ENCODE assay signal across 1 cellular context in the genomic region with DNA sequence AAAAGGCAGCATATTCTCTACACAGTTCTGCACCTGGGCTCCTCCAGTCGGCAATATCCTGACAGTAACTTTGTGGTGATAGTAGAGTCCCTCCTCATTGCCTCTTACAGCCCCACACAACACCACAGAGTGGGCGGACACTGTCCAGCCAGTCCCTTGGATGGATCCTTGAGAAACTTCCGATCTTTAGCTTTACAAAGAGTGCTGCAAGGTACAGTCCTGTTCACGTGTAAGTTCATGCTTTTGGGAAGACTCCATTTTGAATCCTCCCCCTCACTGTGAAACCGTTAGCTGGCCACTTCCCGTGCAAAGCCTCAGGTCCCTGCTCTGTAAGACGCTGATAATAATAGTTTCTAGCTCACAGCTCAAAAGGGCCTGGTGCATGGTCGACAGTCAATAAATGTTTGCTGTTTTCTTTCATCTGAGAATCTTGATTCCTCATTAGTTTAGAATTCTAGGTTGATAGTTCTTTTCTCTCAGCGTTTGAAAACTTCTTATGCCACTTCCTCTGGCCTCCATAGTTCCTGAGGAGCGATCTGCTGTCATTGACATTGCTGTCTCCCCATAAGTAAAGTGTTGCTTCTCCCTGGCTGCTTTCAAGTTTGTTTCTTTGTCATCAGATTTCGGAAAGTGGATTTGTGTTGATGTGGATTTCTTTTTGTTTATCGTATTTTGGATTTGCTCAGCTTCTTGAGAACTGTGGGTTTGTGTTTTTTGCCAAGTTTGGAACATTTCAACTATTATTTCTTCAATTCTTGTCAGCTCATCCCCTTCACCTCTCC.
TF ChIP-seq lines count a peak whose summit lies in the region.

No MANE protein-coding gene starts in this region.

TF ChIP-seq in K562, 482 proteins besides CTCF, POLR2A, EP300 and RAD21 (continued from another document and continues in another):
- TF ChIP-seq, protein P1, sequence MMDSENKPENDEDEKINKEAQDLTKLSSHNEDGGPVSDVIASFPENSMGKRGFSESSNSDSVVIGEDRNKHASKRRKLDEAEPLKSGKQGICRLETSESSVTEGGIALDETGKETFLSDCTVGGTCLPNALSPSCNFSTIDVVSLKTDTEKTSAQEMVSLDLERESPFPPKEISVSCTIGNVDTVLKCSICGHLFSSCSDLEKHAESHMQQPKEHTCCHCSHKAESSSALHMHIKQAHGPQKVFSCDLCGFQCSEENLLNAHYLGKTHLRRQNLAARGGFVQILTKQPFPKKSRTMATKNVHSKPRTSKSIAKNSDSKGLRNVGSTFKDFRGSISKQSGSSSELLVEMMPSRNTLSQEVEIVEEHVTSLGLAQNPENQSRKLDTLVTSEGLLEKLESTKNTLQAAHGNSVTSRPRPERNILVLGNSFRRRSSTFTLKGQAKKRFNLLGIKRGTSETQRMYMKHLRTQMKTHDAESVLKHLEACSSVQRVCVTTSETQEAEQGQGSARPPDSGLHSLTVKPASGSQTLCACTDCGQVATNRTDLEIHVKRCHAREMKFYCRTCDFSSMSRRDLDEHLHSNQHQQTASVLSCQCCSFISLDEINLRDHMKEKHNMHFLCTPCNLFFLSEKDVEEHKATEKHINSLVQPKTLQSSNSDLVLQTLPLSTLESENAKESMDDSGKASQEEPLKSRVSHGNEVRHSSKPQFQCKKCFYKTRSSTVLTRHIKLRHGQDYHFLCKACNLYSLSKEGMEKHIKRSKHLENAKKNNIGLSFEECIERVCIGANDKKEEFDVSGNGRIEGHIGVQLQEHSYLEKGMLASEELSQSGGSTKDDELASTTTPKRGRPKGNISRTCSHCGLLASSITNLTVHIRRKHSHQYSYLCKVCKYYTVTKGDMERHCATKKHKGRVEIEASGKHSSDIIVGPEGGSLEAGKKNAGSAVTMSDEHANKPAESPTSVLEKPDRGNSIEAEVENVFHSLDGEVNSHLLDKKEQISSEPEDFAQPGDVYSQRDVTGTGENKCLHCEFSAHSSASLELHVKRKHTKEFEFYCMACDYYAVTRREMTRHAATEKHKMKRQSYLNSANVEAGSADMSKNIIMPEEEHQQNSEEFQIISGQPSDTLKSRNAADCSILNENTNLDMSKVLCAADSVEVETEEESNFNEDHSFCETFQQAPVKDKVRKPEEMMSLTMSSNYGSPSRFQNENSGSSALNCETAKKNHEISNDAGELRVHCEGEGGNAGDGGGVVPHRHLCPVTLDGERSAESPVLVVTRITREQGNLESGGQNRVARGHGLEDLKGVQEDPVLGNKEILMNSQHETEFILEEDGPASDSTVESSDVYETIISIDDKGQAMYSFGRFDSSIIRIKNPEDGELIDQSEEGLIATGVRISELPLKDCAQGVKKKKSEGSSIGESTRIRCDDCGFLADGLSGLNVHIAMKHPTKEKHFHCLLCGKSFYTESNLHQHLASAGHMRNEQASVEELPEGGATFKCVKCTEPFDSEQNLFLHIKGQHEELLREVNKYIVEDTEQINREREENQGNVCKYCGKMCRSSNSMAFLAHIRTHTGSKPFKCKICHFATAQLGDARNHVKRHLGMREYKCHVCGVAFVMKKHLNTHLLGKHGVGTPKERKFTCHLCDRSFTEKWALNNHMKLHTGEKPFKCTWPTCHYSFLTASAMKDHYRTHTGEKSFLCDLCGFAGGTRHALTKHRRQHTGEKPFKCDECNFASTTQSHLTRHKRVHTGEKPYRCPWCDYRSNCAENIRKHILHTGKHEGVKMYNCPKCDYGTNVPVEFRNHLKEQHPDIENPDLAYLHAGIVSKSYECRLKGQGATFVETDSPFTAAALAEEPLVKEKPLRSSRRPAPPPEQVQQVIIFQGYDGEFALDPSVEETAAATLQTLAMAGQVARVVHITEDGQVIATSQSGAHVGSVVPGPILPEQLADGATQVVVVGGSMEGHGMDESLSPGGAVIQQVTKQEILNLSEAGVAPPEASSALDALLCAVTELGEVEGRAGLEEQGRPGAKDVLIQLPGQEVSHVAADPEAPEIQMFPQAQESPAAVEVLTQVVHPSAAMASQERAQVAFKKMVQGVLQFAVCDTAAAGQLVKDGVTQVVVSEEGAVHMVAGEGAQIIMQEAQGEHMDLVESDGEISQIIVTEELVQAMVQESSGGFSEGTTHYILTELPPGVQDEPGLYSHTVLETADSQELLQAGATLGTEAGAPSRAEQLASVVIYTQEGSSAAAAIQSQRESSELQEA (IDR thresholded peaks at IDR 0.05; ENCODE audit: low read depth), result no peak
- no peak for TF ChIP-seq TAF15 (IDR thresholded peaks at IDR 0.05; ENCODE audit: low read depth, low read length)
- no peak for TF ChIP-seq SNIP1 (IDR thresholded peaks at IDR 0.05; ENCODE audit: low read depth)
- no peak for TF ChIP-seq GTF2A2 (tag; IDR thresholded peaks at IDR 0.05)
- no peak for TF ChIP-seq POLR2AphosphoS2 (IDR thresholded peaks at IDR 0.05; ENCODE audit: low read length)
- no peak for TF ChIP-seq TAF7 (tag; IDR thresholded peaks at IDR 0.05)
- TF ChIP-seq, protein P2, sequence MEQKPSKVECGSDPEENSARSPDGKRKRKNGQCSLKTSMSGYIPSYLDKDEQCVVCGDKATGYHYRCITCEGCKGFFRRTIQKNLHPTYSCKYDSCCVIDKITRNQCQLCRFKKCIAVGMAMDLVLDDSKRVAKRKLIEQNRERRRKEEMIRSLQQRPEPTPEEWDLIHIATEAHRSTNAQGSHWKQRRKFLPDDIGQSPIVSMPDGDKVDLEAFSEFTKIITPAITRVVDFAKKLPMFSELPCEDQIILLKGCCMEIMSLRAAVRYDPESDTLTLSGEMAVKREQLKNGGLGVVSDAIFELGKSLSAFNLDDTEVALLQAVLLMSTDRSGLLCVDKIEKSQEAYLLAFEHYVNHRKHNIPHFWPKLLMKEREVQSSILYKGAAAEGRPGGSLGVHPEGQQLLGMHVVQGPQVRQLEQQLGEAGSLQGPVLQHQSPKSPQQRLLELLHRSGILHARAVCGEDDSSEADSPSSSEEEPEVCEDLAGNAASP (IDR thresholded peaks at IDR 0.05), result no peak
- TF ChIP-seq ZNF354B (CRISPR knock-in tag; IDR thresholded peaks at IDR 0.05), result no peak
- no peak for TF ChIP-seq ZFP1 (CRISPR knock-in tag; IDR thresholded peaks at IDR 0.05)
- no peak for TF ChIP-seq ETV6 (IDR thresholded peaks at IDR 0.05; ENCODE audit: borderline replicate concordance in 1 of 2, low read depth in 2 of 2, low read length in 1 of 2)
- TF ChIP-seq ETV6 (CRISPR knock-in tag; IDR thresholded peaks at IDR 0.05; ENCODE audit: borderline replicate concordance), result no peak
- no peak for TF ChIP-seq SRSF1 (IDR thresholded peaks at IDR 0.05; ENCODE audit: low read depth, low read length)
- TF ChIP-seq, protein P3, sequence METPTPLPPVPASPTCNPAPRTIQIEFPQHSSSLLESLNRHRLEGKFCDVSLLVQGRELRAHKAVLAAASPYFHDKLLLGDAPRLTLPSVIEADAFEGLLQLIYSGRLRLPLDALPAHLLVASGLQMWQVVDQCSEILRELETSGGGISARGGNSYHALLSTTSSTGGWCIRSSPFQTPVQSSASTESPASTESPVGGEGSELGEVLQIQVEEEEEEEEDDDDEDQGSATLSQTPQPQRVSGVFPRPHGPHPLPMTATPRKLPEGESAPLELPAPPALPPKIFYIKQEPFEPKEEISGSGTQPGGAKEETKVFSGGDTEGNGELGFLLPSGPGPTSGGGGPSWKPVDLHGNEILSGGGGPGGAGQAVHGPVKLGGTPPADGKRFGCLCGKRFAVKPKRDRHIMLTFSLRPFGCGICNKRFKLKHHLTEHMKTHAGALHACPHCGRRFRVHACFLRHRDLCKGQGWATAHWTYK (CRISPR knock-in tag; IDR thresholded peaks at IDR 0.05), result no peak
- no peak for TF ChIP-seq CBX2 (IDR thresholded peaks at IDR 0.05; ENCODE audit: insufficient read depth, low read length, poor library complexity, severe bottlenecking)
- TF ChIP-seq BRCA1 (IDR thresholded peaks at IDR 0.05), result no peak
- no peak for TF ChIP-seq BRCA1 (CRISPR knock-in tag; IDR thresholded peaks at IDR 0.05)
- TF ChIP-seq KLF16 (IDR thresholded peaks at IDR 0.05), result no peak
- peak; percentile 37 to 72; a peak in 2 of 4 replicates for TF ChIP-seq TRIM24 (IDR thresholded peaks at IDR 0.05)
- TF ChIP-seq CBX5 (IDR thresholded peaks at IDR 0.05; ENCODE audit: borderline replicate concordance, low read depth), result peak; percentile 90
- no peak for TF ChIP-seq HMGN3 (IDR thresholded peaks at IDR 0.05; ENCODE audit: borderline replicate concordance, extremely low read depth, insufficient read length, low read depth, low read length)
- no peak for TF ChIP-seq RBM25 (IDR thresholded peaks at IDR 0.05; ENCODE audit: low read depth, low read length, severe bottlenecking)
- no peak for TF ChIP-seq PHTF2 (CRISPR knock-in tag; IDR thresholded peaks at IDR 0.05)
- TF ChIP-seq PML (IDR thresholded peaks at IDR 0.05; ENCODE audit: low read length), result no peak
- TF ChIP-seq U2AF1 (optimal IDR thresholded peaks at IDR 0.05; ENCODE audit: low read depth, low read length), result no peak
- no peak for TF ChIP-seq KLF13 (tag; IDR thresholded peaks at IDR 0.05; ENCODE audit: borderline replicate concordance, low read depth)
- no peak for TF ChIP-seq ZNF253 (CRISPR knock-in tag; conservative IDR thresholded peaks at IDR 0.05)
- TF ChIP-seq, protein P4, sequence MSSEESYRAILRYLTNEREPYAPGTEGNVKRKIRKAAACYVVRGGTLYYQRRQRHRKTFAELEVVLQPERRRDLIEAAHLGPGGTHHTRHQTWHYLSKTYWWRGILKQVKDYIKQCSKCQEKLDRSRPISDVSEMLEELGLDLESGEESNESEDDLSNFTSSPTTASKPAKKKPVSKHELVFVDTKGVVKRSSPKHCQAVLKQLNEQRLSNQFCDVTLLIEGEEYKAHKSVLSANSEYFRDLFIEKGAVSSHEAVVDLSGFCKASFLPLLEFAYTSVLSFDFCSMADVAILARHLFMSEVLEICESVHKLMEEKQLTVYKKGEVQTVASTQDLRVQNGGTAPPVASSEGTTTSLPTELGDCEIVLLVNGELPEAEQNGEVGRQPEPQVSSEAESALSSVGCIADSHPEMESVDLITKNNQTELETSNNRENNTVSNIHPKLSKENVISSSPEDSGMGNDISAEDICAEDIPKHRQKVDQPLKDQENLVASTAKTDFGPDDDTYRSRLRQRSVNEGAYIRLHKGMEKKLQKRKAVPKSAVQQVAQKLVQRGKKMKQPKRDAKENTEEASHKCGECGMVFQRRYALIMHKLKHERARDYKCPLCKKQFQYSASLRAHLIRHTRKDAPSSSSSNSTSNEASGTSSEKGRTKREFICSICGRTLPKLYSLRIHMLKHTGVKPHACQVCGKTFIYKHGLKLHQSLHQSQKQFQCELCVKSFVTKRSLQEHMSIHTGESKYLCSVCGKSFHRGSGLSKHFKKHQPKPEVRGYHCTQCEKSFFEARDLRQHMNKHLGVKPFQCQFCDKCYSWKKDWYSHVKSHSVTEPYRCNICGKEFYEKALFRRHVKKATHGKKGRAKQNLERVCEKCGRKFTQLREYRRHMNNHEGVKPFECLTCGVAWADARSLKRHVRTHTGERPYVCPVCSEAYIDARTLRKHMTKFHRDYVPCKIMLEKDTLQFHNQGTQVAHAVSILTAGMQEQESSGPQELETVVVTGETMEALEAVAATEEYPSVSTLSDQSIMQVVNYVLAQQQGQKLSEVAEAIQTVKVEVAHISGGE (CRISPR knock-in tag; IDR thresholded peaks at IDR 0.05), result no peak
- TF ChIP-seq, protein P5, sequence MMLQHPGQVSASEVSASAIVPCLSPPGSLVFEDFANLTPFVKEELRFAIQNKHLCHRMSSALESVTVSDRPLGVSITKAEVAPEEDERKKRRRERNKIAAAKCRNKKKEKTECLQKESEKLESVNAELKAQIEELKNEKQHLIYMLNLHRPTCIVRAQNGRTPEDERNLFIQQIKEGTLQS (IDR thresholded peaks at IDR 0.05), result no peak
- TF ChIP-seq, protein P5 (CRISPR knock-in tag; conservative IDR thresholded peaks at IDR 0.05), result no peak
- peak in 1 of 3 experiments; percentile 63 for TF ChIP-seq YY1 (IDR thresholded peaks at IDR 0.05; ENCODE audit: borderline replicate concordance in 1 of 3, control insufficient read depth in 1 of 3, extremely low read depth in 1 of 3, insufficient read depth in 3 of 3, insufficient read length in 1 of 3, insufficient replicate concordance in 2 of 3, low read depth in 1 of 3, low read length in 2 of 3)
- no peak for TF ChIP-seq ESRRA (IDR thresholded peaks at IDR 0.05; ENCODE audit: borderline replicate concordance, low read depth)
- no peak for TF ChIP-seq ZNF79 (CRISPR knock-in tag; IDR thresholded peaks at IDR 0.05; ENCODE audit: low read depth)
- TF ChIP-seq ETV1 (tag; conservative IDR thresholded peaks at IDR 0.05; ENCODE audit: low read depth), result no peak
- TF ChIP-seq ADNP (tag; IDR thresholded peaks at IDR 0.05), result no peak
- no peak for TF ChIP-seq POLR3A (IDR thresholded peaks at IDR 0.05; ENCODE audit: borderline replicate concordance, extremely low read depth, insufficient read depth, insufficient read length)
- TF ChIP-seq, protein P6, sequence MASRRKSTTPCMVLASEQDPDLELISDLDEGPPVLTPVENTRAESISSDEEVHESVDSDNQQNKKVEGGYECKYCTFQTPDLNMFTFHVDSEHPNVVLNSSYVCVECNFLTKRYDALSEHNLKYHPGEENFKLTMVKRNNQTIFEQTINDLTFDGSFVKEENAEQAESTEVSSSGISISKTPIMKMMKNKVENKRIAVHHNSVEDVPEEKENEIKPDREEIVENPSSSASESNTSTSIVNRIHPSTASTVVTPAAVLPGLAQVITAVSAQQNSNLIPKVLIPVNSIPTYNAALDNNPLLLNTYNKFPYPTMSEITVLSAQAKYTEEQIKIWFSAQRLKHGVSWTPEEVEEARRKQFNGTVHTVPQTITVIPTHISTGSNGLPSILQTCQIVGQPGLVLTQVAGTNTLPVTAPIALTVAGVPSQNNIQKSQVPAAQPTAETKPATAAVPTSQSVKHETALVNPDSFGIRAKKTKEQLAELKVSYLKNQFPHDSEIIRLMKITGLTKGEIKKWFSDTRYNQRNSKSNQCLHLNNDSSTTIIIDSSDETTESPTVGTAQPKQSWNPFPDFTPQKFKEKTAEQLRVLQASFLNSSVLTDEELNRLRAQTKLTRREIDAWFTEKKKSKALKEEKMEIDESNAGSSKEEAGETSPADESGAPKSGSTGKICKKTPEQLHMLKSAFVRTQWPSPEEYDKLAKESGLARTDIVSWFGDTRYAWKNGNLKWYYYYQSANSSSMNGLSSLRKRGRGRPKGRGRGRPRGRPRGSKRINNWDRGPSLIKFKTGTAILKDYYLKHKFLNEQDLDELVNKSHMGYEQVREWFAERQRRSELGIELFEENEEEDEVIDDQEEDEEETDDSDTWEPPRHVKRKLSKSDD (conservative IDR thresholded peaks at IDR 0.05; ENCODE audit: low read length), result no peak
- TF ChIP-seq, protein P7, sequence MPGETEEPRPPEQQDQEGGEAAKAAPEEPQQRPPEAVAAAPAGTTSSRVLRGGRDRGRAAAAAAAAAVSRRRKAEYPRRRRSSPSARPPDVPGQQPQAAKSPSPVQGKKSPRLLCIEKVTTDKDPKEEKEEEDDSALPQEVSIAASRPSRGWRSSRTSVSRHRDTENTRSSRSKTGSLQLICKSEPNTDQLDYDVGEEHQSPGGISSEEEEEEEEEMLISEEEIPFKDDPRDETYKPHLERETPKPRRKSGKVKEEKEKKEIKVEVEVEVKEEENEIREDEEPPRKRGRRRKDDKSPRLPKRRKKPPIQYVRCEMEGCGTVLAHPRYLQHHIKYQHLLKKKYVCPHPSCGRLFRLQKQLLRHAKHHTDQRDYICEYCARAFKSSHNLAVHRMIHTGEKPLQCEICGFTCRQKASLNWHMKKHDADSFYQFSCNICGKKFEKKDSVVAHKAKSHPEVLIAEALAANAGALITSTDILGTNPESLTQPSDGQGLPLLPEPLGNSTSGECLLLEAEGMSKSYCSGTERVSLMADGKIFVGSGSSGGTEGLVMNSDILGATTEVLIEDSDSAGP (CRISPR knock-in tag; IDR thresholded peaks at IDR 0.05), result no peak
